ENCODE assay signal across 8 cellular contexts in the genomic region with DNA sequence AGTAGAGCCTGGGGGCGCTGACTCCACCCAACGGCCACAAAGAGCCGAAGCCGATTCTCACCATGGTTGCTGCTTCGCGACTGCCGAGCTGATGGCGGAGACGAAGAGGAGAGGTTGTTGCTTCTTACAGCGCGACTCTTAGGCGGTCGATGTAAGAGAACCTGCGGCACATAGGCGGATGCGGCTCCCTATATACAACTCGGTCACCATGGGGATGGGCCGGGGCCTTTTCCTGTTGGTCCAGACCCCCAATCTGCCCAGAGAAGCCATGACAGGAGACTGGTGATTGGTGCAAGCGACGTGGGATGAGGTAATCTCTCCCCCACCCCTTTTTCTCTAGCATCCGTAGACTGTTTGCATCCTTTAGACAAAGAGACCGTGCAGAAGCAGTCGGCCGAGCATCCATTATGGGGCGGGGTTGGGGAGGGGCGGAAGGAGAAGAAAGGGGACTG. TPM values are rescaled to one million over a fixed set of nuclear protein-coding genes. Genes with fewer than 3 reads are reported as not detected.
DNase-seq lines count a peak whose midpoint lies in the region; ATAC-seq and TF ChIP-seq lines count a peak whose summit lies in the region.

A gene (minus strand): TSS at position 165 of the 452 bp plus-strand sequence. CDS start 101 bp downstream, at position 64.

- H3K4me3 Mint-ChIP-seq in endothelial cell (ENCODE audit: unreplicated experiment) = peak within 1 kb of the TSS; percentile 99

- TF ChIP-seq CTCF in endothelial cell (IDR thresholded peaks at IDR 0.05; ENCODE audit: unreplicated experiment) = no peak

- DNase-seq in COR-L47 (lab: John Stamatoyannopoulos, UW) (peak; percentile 99), HUDEP-2 (lab: John Stamatoyannopoulos, UW; ENCODE audit: unreplicated experiment in 76 of 76) (peak in 70 of 76 experiments; percentile 17 to 91 (median 58)), NT2/D1 (ENCODE audit: low read depth, low spot score) (peak; percentile 96), endothelial cell (ENCODE audit: low spot score) (peak; percentile 89), midbrain (lab: John Stamatoyannopoulos, UW) (peak; percentile 99)
- peak; percentile 92 for DNase-seq in activated CD8-positive, alpha-beta memory T cell treated with anti-CD3 and anti-CD28 coated beads, Interleukin-2, amount 50 U/mL, for 48 hours
- DNase-seq in stimulated activated CD8-positive, alpha-beta memory T cell treated with anti-CD3 and anti-CD28 coated beads, Interleukin-2, amount 100 ng/mL, for 48 hours (ENCODE audit: low read depth in 2 of 2) = peak; percentile 77 to 90

- H3K9ac ChIP-seq in NT2/D1 (ENCODE audit: insufficient read length, low read depth) = peak within 1 kb of the TSS; percentile 82

- H3K9me3 Mint-ChIP-seq in endothelial cell (ENCODE audit: unreplicated experiment) = no peaks in the 10 kb centered on the region

- peak; percentile 88 for ATAC-seq in GM21381 (IDR thresholded peaks at IDR 0.05; ENCODE audit: unreplicated experiment)

- H3K4me1 ChIP-seq in NT2/D1 (ENCODE audit: insufficient read depth, insufficient read length) = no peaks in the 10 kb centered on the region

- no peaks in the 10 kb centered on the region for H3K27me3 ChIP-seq in NT2/D1 (ENCODE audit: insufficient read depth, insufficient read length)

- peaks cover 19% of the 10 kb centered on the region for H3K4me1 Mint-ChIP-seq in endothelial cell (ENCODE audit: unreplicated experiment)

- H3K27me3 Mint-ChIP-seq in endothelial cell (ENCODE audit: unreplicated experiment) = peaks cover 24% of the 10 kb centered on the region

- H3K27ac Mint-ChIP-seq in endothelial cell (ENCODE audit: unreplicated experiment) = peak within 1 kb of the TSS; percentile 99

- H3K36me3 ChIP-seq in NT2/D1 (ENCODE audit: insufficient read depth, insufficient read length, low read length) = peaks cover 28% of the 10 kb centered on the region

- H3K4me3 ChIP-seq in NT2/D1 (ENCODE audit: insufficient read length, low read depth) = peak within 1 kb of the TSS; percentile 87

- H3K9me3 ChIP-seq in NT2/D1 (ENCODE audit: insufficient read depth, low read length) = no peaks in the 10 kb centered on the region

- H3K36me3 Mint-ChIP-seq in endothelial cell (ENCODE audit: low read depth, unreplicated experiment) = peaks cover 43% of the 10 kb centered on the region

RNA-seq across cellular contexts. Expression of the gene that starts here (rescaled TPM):
- 924 TPM for total RNA-seq in endothelial cell (ENCODE audit: unreplicated experiment)

Comparison
In these comparisons a context has a peak if more than half of its experiments do, and no peak if none do; other contexts are left out.
1. Peak in every context shown above with its lines: DNase-seq, ATAC-seq and H3K4me3 ChIP-seq.